ENCODE assay signal across 1 cellular context in genomic region chr19:4866595-4867424, GRCh38.
TF ChIP-seq lines count a peak whose summit lies in the region.

No MANE protein-coding gene starts in this region.

TF ChIP-seq in HepG2, 621 proteins besides CTCF, POLR2A, EP300 and RAD21 (continued from another document and continues in another):
- TF ChIP-seq ZNF609 (CRISPR knock-in tag; IDR thresholded peaks at IDR 0.05; ENCODE audit: borderline replicate concordance) (no peak), ZNF772 (CRISPR knock-in tag; IDR thresholded peaks at IDR 0.05) (0 out of 2 replicates have a peak, but pooled peaks have one; percentile 42), FOXA1 (IDR thresholded peaks at IDR 0.05) (no peak), FOXA1 (CRISPR knock-in tag; IDR thresholded peaks at IDR 0.05) (peak; percentile 73), ZNF891 (CRISPR knock-in tag; IDR thresholded peaks at IDR 0.05) (no peak), PRDM10 (CRISPR knock-in tag; IDR thresholded peaks at IDR 0.05; ENCODE audit: low read depth) (0 out of 2 replicates have a peak, but pooled peaks have one; percentile 31), FOXP4 (CRISPR knock-in tag; IDR thresholded peaks at IDR 0.05) (no peak), TOE1 (CRISPR knock-in tag; IDR thresholded peaks at IDR 0.05) (no peak), ZNF75D (CRISPR knock-in tag; IDR thresholded peaks at IDR 0.05; ENCODE audit: borderline replicate concordance) (no peak), ZNF644 (CRISPR knock-in tag; IDR thresholded peaks at IDR 0.05; ENCODE audit: low read depth) (0 out of 2 replicates have a peak, but pooled peaks have one; percentile 27), HNF1A (IDR thresholded peaks at IDR 0.05; ENCODE audit: low read depth) (no peak), HNF1A (CRISPR knock-in tag; IDR thresholded peaks at IDR 0.05; ENCODE audit: borderline replicate concordance) (0 out of 2 replicates have a peak, but pooled peaks have one; percentile 29), TBX2 (CRISPR knock-in tag; IDR thresholded peaks at IDR 0.05; ENCODE audit: borderline replicate concordance) (peak; percentile 15; the same call in 1 of the 2 replicates), PHF8 (CRISPR knock-in tag; IDR thresholded peaks at IDR 0.05) (peak; percentile 51), ZNF564 (CRISPR knock-in tag; IDR thresholded peaks at IDR 0.05) (no peak), PCBP2 (optimal IDR thresholded peaks at IDR 0.05; ENCODE audit: low read depth, low read length, poor library complexity, severe bottlenecking) (no peak), ZNF704 (CRISPR knock-in tag; IDR thresholded peaks at IDR 0.05; ENCODE audit: borderline replicate concordance) (no peak), ELF1 (CRISPR knock-in tag; IDR thresholded peaks at IDR 0.05) (peak; percentile 76), SP5 (CRISPR knock-in tag; IDR thresholded peaks at IDR 0.05; ENCODE audit: borderline replicate concordance, low read depth) (no peak), ZNF512B (CRISPR knock-in tag; IDR thresholded peaks at IDR 0.05; ENCODE audit: borderline replicate concordance) (no peak), PITX1 (CRISPR knock-in tag; IDR thresholded peaks at IDR 0.05) (peak; percentile 31; the same call in 1 of the 2 replicates), GABPB1 (CRISPR knock-in tag; IDR thresholded peaks at IDR 0.05) (peak; percentile 29; the same call in 1 of the 2 replicates), SKI (IDR thresholded peaks at IDR 0.05; ENCODE audit: partially characterized antibody) (no peak), ZHX1 (CRISPR knock-in tag; IDR thresholded peaks at IDR 0.05; ENCODE audit: low read depth) (0 out of 2 replicates have a peak, but pooled peaks have one; percentile 41), SIN3A (IDR thresholded peaks at IDR 0.05; ENCODE audit: borderline replicate concordance, low read depth, low read length) (no peak), IRX3 (CRISPR knock-in tag; IDR thresholded peaks at IDR 0.05; ENCODE audit: borderline replicate concordance, low read depth) (peak; percentile 58; the same call in 1 of the 2 replicates), ZNF230 (CRISPR knock-in tag; IDR thresholded peaks at IDR 0.05) (0 out of 2 replicates have a peak, but pooled peaks have one; percentile 64), ZFP37 (CRISPR knock-in tag; IDR thresholded peaks at IDR 0.05; ENCODE audit: borderline replicate concordance) (no peak), PLRG1 (conservative IDR thresholded peaks at IDR 0.05) (no peak), HDAC1 (CRISPR knock-in tag; IDR thresholded peaks at IDR 0.05) (peak; percentile 43; the same call in 1 of the 2 replicates), HBP1 (CRISPR knock-in tag; IDR thresholded peaks at IDR 0.05; ENCODE audit: low read depth) (0 out of 2 replicates have a peak, but pooled peaks have one; percentile 13), RXRB (CRISPR knock-in tag; IDR thresholded peaks at IDR 0.05; ENCODE audit: borderline replicate concordance) (peak; percentile 56; the same call in 1 of the 2 replicates)
